14 cellular contexts compared by ENCODE assay signal in genomic region chr7:131540491-131541162, GRCh38. TPM values are rescaled to one million over a fixed set of nuclear protein-coding genes. Genes with fewer than 3 reads are reported as not detected.
DNase-seq lines count a peak whose midpoint lies in the region; ATAC-seq, FAIRE-seq and TF ChIP-seq lines count a peak whose summit lies in the region.
"Had no signal": no experiment of that assay in that cellular context is flagged by ENCODE, and none has a peak within 500 bp of the region (broad histone marks: within the 10 kb centered on the region; RNA-seq: fewer than 3 reads in every experiment).

No MANE protein-coding gene starts in this region.

- H2AK5ac ChIP-seq in neuronal stem cell (ENCODE audit: low read depth, low read length): no peak overlapping the region

- H3K23ac ChIP-seq in neuronal stem cell (ENCODE audit: low read depth, low read length, poor library complexity): peak overlapping the region; percentile 11

- H3K14ac ChIP-seq in neuronal stem cell (ENCODE audit: low read length): no peak overlapping the region

- H2BK12ac ChIP-seq in neuronal stem cell (ENCODE audit: low read length): no peak overlapping the region

- ATAC-seq in A549 (peak in 1 of 2 experiments; percentile 41; a peak in 3 of 6 replicates), heart left ventricle (peak in 2 of 4 donors; percentile 2 to 5)
- ATAC-seq in activated CD4-positive, CD25-positive, alpha-beta regulatory T cell treated with anti-CD3 and anti-CD28 coated beads, Interleukin-2, amount 50 U/mL, for 24 hours: no peak
- ATAC-seq: activated naive CD4-positive, alpha-beta T cell treated with anti-CD3 and anti-CD28 coated beads, Interleukin-2, amount 50 U/mL, for 72 hours had no signal

- POLR2A ChIA-PET in A549 (lab: Yijun Ruan, JAX): no interaction called here

- H3K27ac ChIP-seq in A549: peak overlapping the region; percentile 37 to 86
- no peak overlapping the region for H3K27ac ChIP-seq in VCaP
- H3K27ac ChIP-seq in heart left ventricle: peak overlapping the region; percentile 56 to 92 (median 76)
- H3K27ac ChIP-seq in neuronal stem cell (replicated peaks; ENCODE audit: low read length): no peak overlapping the region

- 54% methylated on average over 18 of the region's 18 CpGs for WGBS in A549 (ENCODE audit: missing lambda C conversion rate)
- 32 to 48% (median 38%) methylated on average over 18 of the region's 18 CpGs for WGBS in heart left ventricle, 4 donors
- no CpG with 5 or more reads among the region's 18 CpGs for WGBS in neuronal stem cell (ENCODE audit: extremely low coverage in 2 of 2, insufficient read length in 2 of 2, insufficient replicate concordance in 1 of 2), 2 donors

- TF ChIP-seq RAD21 in A549 (conservative IDR thresholded peaks at IDR 0.05 in 1 of 2, IDR thresholded peaks at IDR 0.05 in 1 of 2): peak in 1 of 2 experiments; percentile 26; a peak in 1 of 5 replicates

- H3K79me1 ChIP-seq in neuronal stem cell (ENCODE audit: low read depth, low read length): peaks cover 2% of the 10 kb centered on the region

- H3K36me3 ChIP-seq in heart left ventricle: peaks cover 0 to 8% (median 0%) of the 10 kb centered on the region in 9 donors
- peaks cover 0 to 53% of the 10 kb centered on the region in 2 donors for H3K36me3 ChIP-seq in neuronal stem cell (replicated peaks in 1 of 2; ENCODE audit: control insufficient read depth in 2 of 2, insufficient read depth in 2 of 2, low read length in 2 of 2)

- TF ChIP-seq POLR2A in A549 (IDR thresholded peaks at IDR 0.05; ENCODE audit: low read length) (no peak), heart left ventricle (IDR thresholded peaks at IDR 0.05) (no peak)

- no peaks in the 10 kb centered on the region for H3K27me3 ChIP-seq in heart left ventricle
- H3K27me3 ChIP-seq in neuronal stem cell (ENCODE audit: control insufficient read depth in 3 of 3, insufficient read depth in 3 of 3, low read depth in 1 of 3, low read length in 3 of 3): no peaks in the 10 kb centered on the region

- no peak overlapping the region for H2BK120ac ChIP-seq in neuronal stem cell (ENCODE audit: low read depth, low read length)

- intact Hi-C loops in heart left ventricle (cut with DNase I): loop anchor here in 4 of 10 donors (2.0 to 5.0 kb wide), 3 partner anchors 22 to 33 kb away; no protein-coding TSS in a partner anchor

- H3K4me3 ChIP-seq in A549 (no peak overlapping the region), heart left ventricle (peak overlapping the region in 3 of 12 donors; percentile 0 to 1 (median 1)), neuronal stem cell (ENCODE audit: low read length in 2 of 2) (no peak overlapping the region)
- H3K4me3 ChIP-seq: skin epidermis had no signal

- H3K18ac ChIP-seq in neuronal stem cell (ENCODE audit: low read length): peak overlapping the region; percentile 36

- H2BK5ac ChIP-seq in neuronal stem cell (ENCODE audit: low read length): no peak overlapping the region

- no peaks in the 10 kb centered on the region for H3K9me3 ChIP-seq in A549
- H3K9me3 ChIP-seq in heart left ventricle: no peaks in the 10 kb centered on the region
- H3K9me3 ChIP-seq in neuronal stem cell (replicated peaks in 1 of 2; ENCODE audit: control insufficient read depth in 2 of 2, insufficient read depth in 1 of 2, low read depth in 1 of 2, low read length in 2 of 2): no peaks in the 10 kb centered on the region

- H3K4me2 ChIP-seq in A549 (peak overlapping the region; percentile 8; the same call in 2 of the 3 replicates), neuronal stem cell (ENCODE audit: insufficient read depth, low read length, poor library complexity, severe bottlenecking) (no peak overlapping the region)

- CTCF ChIA-PET in A549 (lab: Yijun Ruan, JAX): interaction anchor here (0.6 to 1.2 kb wide), 2 partner anchors 18 to 31 kb away, joined by 3 read pairs; no protein-coding TSS in a partner anchor

- no peak overlapping the region for H2AFZ ChIP-seq in neuronal stem cell (ENCODE audit: low read length)

- no peak for TF ChIP-seq EP300 in A549 (IDR thresholded peaks at IDR 0.05)

- FAIRE-seq in A549 (lab: Jason Lieb, UNC): no peak
- FAIRE-seq: A204.1, endometrium had no signal

- no peak overlapping the region for H4K91ac ChIP-seq in neuronal stem cell (ENCODE audit: low read depth, low read length, poor library complexity)

- DNase-seq in A549 (ENCODE audit: low read depth in 1 of 2, low spot score in 1 of 2) (peak in 1 of 2 experiments; percentile 48), heart left ventricle (no peak), neuronal stem cell (ENCODE audit: low spot score) (no peak), SK-N-DZ (ENCODE audit: low spot score) (no peak), NCI-H526 treated with DMSO at 0.1 percent for 48 hours (lab: John Stamatoyannopoulos, UW) (no peak), RKO (ENCODE audit: low spot score) (no peak)
- DNase-seq: NCI-H524; stimulated activated CD8-positive, alpha-beta memory T cell treated with anti-CD3 and anti-CD28 coated beads, Interleukin-4, amount 100 ng/mL, for 48 hours had no signal

- TF ChIP-seq CTCF in A549 (IDR thresholded peaks at IDR 0.05): no peak
- 0 out of 2 replicates have a peak, but pooled peaks have one; percentile 10 for TF ChIP-seq CTCF in VCaP (conservative IDR thresholded peaks at IDR 0.05)
- peak in 11 of 12 donors; percentile 20 to 47 (median 36) for TF ChIP-seq CTCF in heart left ventricle (IDR thresholded peaks at IDR 0.05)

- H3K9ac ChIP-seq in neuronal stem cell (ENCODE audit: low read depth, low read length, poor library complexity): no peak overlapping the region

- H4K8ac ChIP-seq in neuronal stem cell (ENCODE audit: low read depth, low read length): peak overlapping the region; percentile 70

- H3K4ac ChIP-seq in neuronal stem cell (ENCODE audit: low read length): no peak overlapping the region

- no peak overlapping the region for H2BK15ac ChIP-seq in neuronal stem cell (ENCODE audit: low read length)

- H3K4me1 ChIP-seq in A549 (peaks cover 46% of the 10 kb centered on the region), heart left ventricle (peaks cover 17 to 99% (median 79%) of the 10 kb centered on the region in 12 donors), neuronal stem cell (ENCODE audit: control insufficient read depth in 2 of 2, insufficient read depth in 1 of 2, low read depth in 1 of 2, low read length in 2 of 2) (peaks cover 11 to 14% of the 10 kb centered on the region in 2 donors)

TF ChIP-seq in A549, 52 proteins besides CTCF, POLR2A, EP300 and RAD21:
- TF ChIP-seq MAX (IDR thresholded peaks at IDR 0.05) (0 out of 2 replicates have a peak, but pooled peaks have one; percentile 23), SMC3 (IDR thresholded peaks at IDR 0.05) (0 out of 3 replicates have a peak, but pooled peaks have one; percentile 10), EHF (CRISPR knock-in tag; IDR thresholded peaks at IDR 0.05) (no peak)
- TF ChIP-seq, protein P1, sequence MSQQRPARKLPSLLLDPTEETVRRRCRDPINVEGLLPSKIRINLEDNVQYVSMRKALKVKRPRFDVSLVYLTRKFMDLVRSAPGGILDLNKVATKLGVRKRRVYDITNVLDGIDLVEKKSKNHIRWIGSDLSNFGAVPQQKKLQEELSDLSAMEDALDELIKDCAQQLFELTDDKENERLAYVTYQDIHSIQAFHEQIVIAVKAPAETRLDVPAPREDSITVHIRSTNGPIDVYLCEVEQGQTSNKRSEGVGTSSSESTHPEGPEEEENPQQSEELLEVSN (IDR thresholded peaks at IDR 0.05; ENCODE audit: borderline replicate concordance, low read depth): no peak

RNA-seq across cellular contexts. Expression of gene PODXL, which starts 15.8 kb away (rescaled TPM):
- polyA plus RNA-seq in A549 (2011; rRNA removed): 13.2 and 16.7 TPM in 2 replicates
- 17.5 and 19.7 TPM in 2 replicates for polyA plus RNA-seq in A549 (2012; cell fraction: cytosol; rRNA removed)
- 31.8 and 46.0 TPM in 2 replicates for polyA plus RNA-seq in A549 (2012; cell fraction: nucleus; rRNA removed)
- 28.4 to 35.3 TPM (median 33.6 TPM) in 3 replicates for polyA plus RNA-seq in A549 (2017; fragmentation: RNase III; extraction: RNeasy Plus Mini Kit Qiagen cat#74134 plus additional on column Dnase treatment)
- polyA minus RNA-seq in A549 (2011; rRNA and poly(A)+ RNA removed): 22.7 and 24.9 TPM in 2 replicates
- total RNA-seq in heart left ventricle: 100 to 1,000 TPM in 1 of 9 donors, 10 to 100 TPM in 8; 57.7 to 230 (median 75.1) TPM
- 10 to 100 TPM; 30.9 to 64.6 TPM for polyA plus RNA-seq in heart left ventricle
- 42.1 TPM for polyA plus RNA-seq in neuronal stem cell (2013, experiment 1 of 2)
- polyA plus RNA-seq in neuronal stem cell (2013, experiment 2 of 2): 42.8 TPM
- 7.7 and 9.2 TPM in 2 replicates for polyA plus RNA-seq in SK-N-DZ (2014; cell fraction: cytosol; rRNA removed)
- polyA plus RNA-seq in SK-N-DZ (2014; cell fraction: nucleus; rRNA removed): 9.1 and 12.6 TPM in 2 replicates

Comparison
In these comparisons a context has a peak if more than half of its experiments do, and no peak if none do; other contexts are left out.
1. H3K27ac ChIP-seq: peak in A549 (2 of 2) and heart left ventricle (12 of 12); none in VCaP (single experiment) and neuronal stem cell (single experiment).